12 cellular contexts compared by ENCODE assay signal in genomic region chr6:43823879-43824740, GRCh38. TPM values are rescaled to one million over a fixed set of nuclear protein-coding genes. Genes with fewer than 3 reads are reported as not detected.
DNase-seq lines count a peak whose midpoint lies in the region; ATAC-seq, FAIRE-seq and TF ChIP-seq lines count a peak whose summit lies in the region.
"Had no signal": no experiment of that assay in that cellular context is flagged by ENCODE, and none has a peak within 500 bp of the region (broad histone marks: within the 10 kb centered on the region; RNA-seq: fewer than 3 reads in every experiment).

No MANE protein-coding gene starts in this region.

- TF ChIP-seq CTCF in GM12878 (IDR thresholded peaks at IDR 0.05 in 2 of 3, conservative IDR thresholded peaks at IDR 0.05 in 1 of 3; ENCODE audit: control insufficient read depth in 2 of 3, extremely low read depth in 1 of 3, insufficient read depth in 1 of 3, low read depth in 3 of 3, low read length in 3 of 3): no peak
- TF ChIP-seq CTCF in mucosa of descending colon (IDR thresholded peaks at IDR 0.05): no peak
- TF ChIP-seq CTCF in GM23338 (conservative IDR thresholded peaks at IDR 0.05; ENCODE audit: low read depth in 2 of 2): no peak

- BruUV-seq in GM12878 (replicated peaks; lab: Mats Ljungman, UMichigan): no TSS peak

- H3K4me3 ChIP-seq in GM12878: no peak overlapping the region
- no peak overlapping the region for H3K4me3 ChIP-seq in mucosa of descending colon
- no peak overlapping the region for H3K4me3 ChIP-seq in GM23338
- H3K4me3 ChIP-seq: sigmoid colon had no signal

- no peak overlapping the region for H3K4me3 Mint-ChIP-seq in activated T-cell treated with anti-CD3 and anti-CD28 coated beads, Interleukin-2, amount 50 U/mL, for 4 hours
- no peak overlapping the region for H3K4me3 Mint-ChIP-seq in GM23338
- H3K4me3 Mint-ChIP-seq: activated naive CD4-positive, alpha-beta T cell treated with anti-CD3 and anti-CD28 coated beads, Interleukin-2, amount 50 U/mL, for 24 hours had no signal

- H3K9ac ChIP-seq in GM12878 (ENCODE audit: control insufficient read depth, insufficient read depth, low read length): no peak overlapping the region

- no peak for FAIRE-seq in GM12878 (lab: Jason Lieb, UNC)

- no peaks in the 10 kb centered on the region for H3K36me3 ChIP-seq in GM12878 (ENCODE audit: control insufficient read depth in 2 of 2, insufficient read depth in 2 of 2, low read length in 1 of 2)
- H3K36me3 ChIP-seq in mucosa of descending colon (ENCODE audit: low read depth): no peaks in the 10 kb centered on the region
- H3K36me3 ChIP-seq in GM23338 (ENCODE audit: insufficient read depth): no peaks in the 10 kb centered on the region
- H3K36me3 ChIP-seq: sigmoid colon had no signal

- TF ChIP-seq POLR2A in GM12878 (IDR thresholded peaks at IDR 0.05; ENCODE audit: low read depth, low read length): no peak

- no peaks in the 10 kb centered on the region for H3K9me3 Mint-ChIP-seq in activated T-cell treated with anti-CD3 and anti-CD28 coated beads, Interleukin-2, amount 50 U/mL, for 4 hours
- no peaks in the 10 kb centered on the region for H3K9me3 Mint-ChIP-seq in GM23338
- H3K9me3 Mint-ChIP-seq: activated naive CD4-positive, alpha-beta T cell treated with anti-CD3 and anti-CD28 coated beads, Interleukin-2, amount 50 U/mL, for 24 hours had no signal

- in situ Hi-C loops in GM12878 (cut with MboI): no loop called here

- 12% methylated on average over 11 of the region's 11 CpGs for WGBS in GM12878 (ENCODE audit: insufficient coverage, insufficient replicate concordance, low lambda C conversion rate, missing lambda C conversion rate)

- no peaks in the 10 kb centered on the region for H3K4me1 ChIP-seq in GM12878 (ENCODE audit: control insufficient read depth, insufficient read depth, low read length)
- H3K4me1 ChIP-seq in mucosa of descending colon (ENCODE audit: low read depth): peaks cover 18% of the 10 kb centered on the region
- H3K4me1 ChIP-seq in GM23338 (ENCODE audit: insufficient read depth): no peaks in the 10 kb centered on the region
- H3K4me1 ChIP-seq: sigmoid colon had no signal

- ATAC-seq in GM12878 (peak; percentile 72), mucosa of descending colon (peak; percentile 90), GM23338 (no peak), HG03565 (IDR thresholded peaks at IDR 0.05; ENCODE audit: unreplicated experiment) (no peak), GM21447 (IDR thresholded peaks at IDR 0.05; ENCODE audit: unreplicated experiment) (no peak)
- ATAC-seq in activated T-cell treated with anti-CD3 and anti-CD28 coated beads, Interleukin-2, amount 50 U/mL, for 4 hours: no peak

- no peaks in the 10 kb centered on the region for H4K20me1 ChIP-seq in GM12878 (ENCODE audit: control insufficient read depth, insufficient read depth)
- no peaks in the 10 kb centered on the region for H4K20me1 ChIP-seq in GM23338 (replicated peaks; ENCODE audit: insufficient read depth)

- H2AFZ ChIP-seq in GM12878 (ENCODE audit: control insufficient read depth, low read depth, low read length): peak overlapping the region; percentile 57
- H2AFZ ChIP-seq in GM23338: no peak overlapping the region

- no peaks in the 10 kb centered on the region for H3K36me3 Mint-ChIP-seq in activated T-cell treated with anti-CD3 and anti-CD28 coated beads, Interleukin-2, amount 50 U/mL, for 4 hours (ENCODE audit: insufficient read depth)
- no peaks in the 10 kb centered on the region for H3K36me3 Mint-ChIP-seq in GM23338 (ENCODE audit: low read depth)
- H3K36me3 Mint-ChIP-seq: activated naive CD4-positive, alpha-beta T cell treated with anti-CD3 and anti-CD28 coated beads, Interleukin-2, amount 50 U/mL, for 24 hours had no signal

- TF ChIP-seq EP300 in GM12878 (IDR thresholded peaks at IDR 0.05; ENCODE audit: borderline replicate concordance in 1 of 2, control insufficient read depth in 1 of 2, low read depth in 2 of 2, low read length in 2 of 2): no peak

- intact Hi-C loops in GM12878 (cut with micrococcal nuclease; ENCODE audit: unreplicated experiment): no loop called here
- intact Hi-C loops in mucosa of descending colon (cut with DNase I, micrococcal nuclease): loop anchor here in 1 of 2 donors (10.0 kb wide), 1 partner anchor 49 kb away; the partner anchor contains the start of gene VEGFA

- H3K4me2 ChIP-seq in GM12878 (ENCODE audit: control insufficient read depth, insufficient read depth) (no peak overlapping the region), GM23338 (no peak overlapping the region)

- H3K79me2 ChIP-seq in GM12878 (ENCODE audit: control insufficient read depth, insufficient read depth, low read length) (no peaks in the 10 kb centered on the region), GM23338 (replicated peaks; ENCODE audit: insufficient read depth) (no peaks in the 10 kb centered on the region)

- H3K27me3 Mint-ChIP-seq in activated T-cell treated with anti-CD3 and anti-CD28 coated beads, Interleukin-2, amount 50 U/mL, for 4 hours (ENCODE audit: low read depth): peaks cover 8% of the 10 kb centered on the region
- H3K27me3 Mint-ChIP-seq in GM23338 (ENCODE audit: insufficient read depth, low read depth, poor library complexity): peaks cover 3% of the 10 kb centered on the region
- H3K27me3 Mint-ChIP-seq: activated naive CD4-positive, alpha-beta T cell treated with anti-CD3 and anti-CD28 coated beads, Interleukin-2, amount 50 U/mL, for 24 hours had no signal

- SMC1A ChIA-PET in GM12878 (lab: Charles Lee; ENCODE audit: uncharacterized antibody, unreplicated experiment): interaction anchor here (0.7 to 1.7 kb wide), 4 partner anchors 14 to 32 kb away, joined by 3 to 4 read pairs (median 3); no protein-coding TSS in a partner anchor

- H3K27ac Mint-ChIP-seq in GM23338: no peak overlapping the region
- H3K27ac Mint-ChIP-seq: activated naive CD4-positive, alpha-beta T cell treated with anti-CD3 and anti-CD28 coated beads, Interleukin-2, amount 50 U/mL, for 24 hours had no signal

- no peak for TF ChIP-seq RAD21 in GM12878 (IDR thresholded peaks at IDR 0.05; ENCODE audit: insufficient read depth, low read depth, low read length)

- no peak overlapping the region for H3K27ac ChIP-seq in GM12878 (ENCODE audit: control insufficient read depth, insufficient read depth)
- no peak overlapping the region for H3K27ac ChIP-seq in GM23338 (ENCODE audit: low read depth)
- H3K27ac ChIP-seq: sigmoid colon had no signal

- POLR2A ChIA-PET in GM12878 (lab: Charles Lee): interaction anchor here (1.0 kb wide), 1 partner anchor 99 kb away, joined by 3 read pairs; no protein-coding TSS in a partner anchor

- H3K9me3 ChIP-seq in GM12878 (replicated peaks; ENCODE audit: control insufficient read depth, insufficient read depth, low read length) (no peaks in the 10 kb centered on the region), mucosa of descending colon (no peaks in the 10 kb centered on the region)
- H3K9me3 ChIP-seq: sigmoid colon had no signal

- DNase-seq in COR-L47 (lab: John Stamatoyannopoulos, UW) (peak; percentile 91), NCI-H1092 treated with DMSO at 0.1 percent for 48 hours (lab: John Stamatoyannopoulos, UW) (peak; percentile 87), GM12878 (ENCODE audit: low read depth, low spot score) (no peak), mucosa of descending colon (peak in 2 of 3 donors; percentile 56 to 58), GM23338 (ENCODE audit: low spot score) (no peak)
- DNase-seq in activated T-cell treated with anti-CD3 and anti-CD28 coated beads, Interleukin-2, amount 50 U/mL, for 4 hours: no peak
- DNase-seq: effector memory CD4-positive, alpha-beta T cell; NCI-H82; sigmoid colon had no signal

- CTCF ChIA-PET in GM12878 (lab: Yijun Ruan, JAX): interaction anchor here (0.6 to 2.8 kb wide), 5 partner anchors 15 to 103 kb away, joined by 3 to 16 read pairs (median 3); no protein-coding TSS in a partner anchor

- peaks cover 3% of the 10 kb centered on the region for H3K4me1 Mint-ChIP-seq in activated T-cell treated with anti-CD3 and anti-CD28 coated beads, Interleukin-2, amount 50 U/mL, for 4 hours (ENCODE audit: low read depth)
- peaks cover 12% of the 10 kb centered on the region for H3K4me1 Mint-ChIP-seq in GM23338

- no peaks in the 10 kb centered on the region; a peak in 2 of 4 replicates for H3K27me3 ChIP-seq in GM12878 (replicated peaks in 1 of 2; ENCODE audit: control insufficient read depth in 2 of 2, insufficient read depth in 2 of 2, low read length in 1 of 2)
- no peaks in the 10 kb centered on the region for H3K27me3 ChIP-seq in GM23338 (ENCODE audit: insufficient read depth)
- H3K27me3 ChIP-seq: sigmoid colon had no signal

- no peaks in the 10 kb centered on the region for H3F3A ChIP-seq in GM23338 (replicated peaks; ENCODE audit: low read depth)

- RAD21 ChIA-PET in GM12878 (lab: Charles Lee; ENCODE audit: unreplicated experiment): interaction anchor here (1.1 to 2.2 kb wide), 2 partner anchors 10 to 50 kb away, joined by 3 to 11 read pairs; no protein-coding TSS in a partner anchor

- no peaks in the 10 kb centered on the region for H3K9me2 ChIP-seq in GM23338 (ENCODE audit: insufficient read depth)

TF ChIP-seq in GM12878, 131 proteins besides CTCF, POLR2A, EP300 and RAD21 (continues in another document):
- TF ChIP-seq SPI1 (IDR thresholded peaks at IDR 0.05; ENCODE audit: borderline replicate concordance, insufficient read depth, low read depth, low read length): peak; percentile 64; the same call in 1 of the 2 replicates

TF ChIP-seq in GM23338, 12 proteins besides CTCF, POLR2A, EP300 and RAD21 (continues in another document):
- TF ChIP-seq ZNF114 (CRISPR knock-in tag; IDR thresholded peaks at IDR 0.05): no peak

RNA-seq across cellular contexts. Expression of gene VEGFA, which starts 54.1 kb away (rescaled TPM):
- total RNA-seq in GM12878 (2013; cell fraction: nucleolus; rRNA removed): 183 and 202 TPM in 2 replicates
- total RNA-seq in GM12878 (2014; rRNA removed): 23.2 and 26.8 TPM in 2 replicates
- total RNA-seq in GM12878 (2014; rRNA removed; fragmentation: Illumina TruSeq; extraction: Trizol): 11.1 and 11.4 TPM in 2 replicates
- 24.5 and 29.5 TPM in 2 replicates for total RNA-seq in GM12878 (2021)
- 53.3 TPM for polyA plus RNA-seq in GM12878 (2011; ENCODE audit: low read depth)
- polyA plus RNA-seq in GM12878 (2011; rRNA removed): 86.0 and 140 TPM in 2 replicates
- 139 and 149 TPM in 2 replicates for polyA plus RNA-seq in GM12878 (2011; cell fraction: cytosol; rRNA removed)
- polyA plus RNA-seq in GM12878 (2011; cell fraction: nucleus; rRNA removed): 331 and 548 TPM in 2 replicates
- polyA plus RNA-seq in GM12878 (2012): 77.6 and 104 TPM in 2 replicates
- 18.1 and 22.4 TPM in 2 replicates for polyA plus RNA-seq in GM12878 (2014; fragmentation: Illumina TruSeq; extraction: Trizol)
- polyA plus RNA-seq in GM12878 (2014; fragmentation: Nextera tagmentation; extraction: Ambion mirVana): 1 to 10 TPM; 2.9 to 4.3 TPM
- polyA plus RNA-seq in GM12878 (2014; rRNA removed): 25.6 and 27.2 TPM in 2 replicates
- polyA plus RNA-seq in GM12878 (2016; fragmentation: Nextera tagmentation; extraction: Ambion mirVana): 1 to 10 TPM in 1 of 2 experiments, under 1 TPM in 1; 0.96 to 1.3 TPM
- 232 and 237 TPM in 2 replicates for polyA minus RNA-seq in GM12878 (2011; rRNA and poly(A)+ RNA removed)
- polyA minus RNA-seq in GM12878 (2011; cell fraction: cytosol; rRNA and poly(A)+ RNA removed): 38.4 and 39.6 TPM in 2 replicates
- polyA minus RNA-seq in GM12878 (2011; cell fraction: nucleus; rRNA and poly(A)+ RNA removed): 127 and 145 TPM in 2 replicates
- 100 to 1,000 TPM in 1 of 3 donors, 10 to 100 TPM in 2; 89.4 to 165 (median 94.7) TPM for total RNA-seq in mucosa of descending colon
- total RNA-seq in activated T-cell treated with anti-CD3 and anti-CD28 coated beads, Interleukin-2, amount 50 U/mL, for 4 hours: 10 to 100 TPM; 28.9 to 44.6 (median 31.8) TPM
- total RNA-seq in GM23338 (2014; rRNA removed; shearing (Covaris generic)): 55.9 and 61.1 TPM in 2 replicates
- 10.9 and 13.3 TPM in 2 replicates for polyA plus RNA-seq in GM23338 (2016; fragmentation: Nextera tagmentation; extraction: Ambion mirVana)

Comparison
In these comparisons a context has a peak if more than half of its experiments do, and no peak if none do; other contexts are left out.
1. DNase-seq: peak in COR-L47 (single experiment), NCI-H1092 treated with DMSO at 0.1 percent for 48 hours (single experiment) and mucosa of descending colon (2 of 3); none in GM12878 (single experiment), activated T-cell treated with anti-CD3 and anti-CD28 coated beads, Interleukin-2, amount 50 U/mL, for 4 hours (single experiment) and GM23338 (single experiment).
2. ATAC-seq: peak in GM12878 (single experiment) and mucosa of descending colon (single experiment); none in activated T-cell treated with anti-CD3 and anti-CD28 coated beads, Interleukin-2, amount 50 U/mL, for 4 hours (0 of 2), GM23338 (single experiment), HG03565 (single experiment) and GM21447 (single experiment).